ENCODE assay signal across 8 cellular contexts in the genomic region with DNA sequence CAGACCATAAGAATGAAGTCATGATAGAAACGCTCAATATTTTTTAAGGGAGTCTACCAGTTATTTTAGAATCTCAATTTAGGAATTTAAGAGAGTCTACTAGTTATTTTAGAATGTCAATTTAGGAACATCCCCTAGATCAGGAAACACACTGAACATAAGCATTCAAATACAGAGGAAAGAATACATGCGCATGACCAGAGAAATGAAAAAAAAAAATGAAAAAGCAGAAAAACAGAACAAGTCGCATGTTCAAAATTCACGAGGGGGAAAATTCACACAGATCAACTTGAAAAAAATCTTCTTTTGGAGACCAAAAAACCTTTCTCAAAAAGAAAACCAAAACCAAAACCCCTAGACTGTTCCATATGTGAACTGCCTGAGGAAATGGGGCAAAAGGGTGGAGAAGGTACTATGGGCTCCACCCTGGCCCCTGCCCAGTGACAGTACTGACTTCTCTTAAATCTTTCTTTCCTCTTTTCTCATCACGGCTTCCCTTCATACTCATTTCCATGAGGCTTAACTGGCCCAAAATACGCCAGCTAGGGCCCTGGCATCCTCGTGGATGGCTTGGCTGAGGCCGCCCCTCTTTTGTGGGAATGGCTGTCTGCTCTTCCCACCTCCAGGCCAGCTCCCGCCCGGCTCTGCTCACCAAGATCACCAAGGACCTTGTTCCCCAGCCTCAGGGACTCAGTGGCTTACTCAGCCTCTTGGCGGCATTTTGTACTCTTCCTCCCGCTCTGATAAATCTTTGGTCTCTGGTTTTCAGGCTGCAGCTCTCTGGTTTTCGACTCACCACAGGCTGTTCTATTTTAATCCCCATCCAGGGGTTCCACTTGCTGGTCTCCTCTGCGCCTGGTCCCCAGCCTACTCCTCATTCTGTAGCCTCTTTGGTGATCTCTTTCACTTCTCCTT. TPM values are rescaled to one million over a fixed set of nuclear protein-coding genes. Genes with fewer than 3 reads are reported as not detected.
DNase-seq lines count a peak whose midpoint lies in the region; ATAC-seq, FAIRE-seq and TF ChIP-seq lines count a peak whose summit lies in the region.

No MANE protein-coding gene starts in this region.

- no peaks in the 10 kb centered on the region for H3K9me3 Mint-ChIP-seq in activated T-cell treated with anti-CD3 and anti-CD28 coated beads, Interleukin-2, amount 50 U/mL, for 72 hours

- H3K9me3 ChIP-seq in A673 (ENCODE audit: low read depth, low read length, poor library complexity, severe bottlenecking) (no peaks in the 10 kb centered on the region), mesenchymal stem cell (ENCODE audit: control insufficient read depth, low read length) (no peaks in the 10 kb centered on the region), vagina (no peaks in the 10 kb centered on the region)

- no peak overlapping the region for H2BK120ac ChIP-seq in mesenchymal stem cell (ENCODE audit: low read depth, low read length)

- H4K8ac ChIP-seq in mesenchymal stem cell (ENCODE audit: low read length) = peak overlapping the region; percentile 68

- H3K4ac ChIP-seq in mesenchymal stem cell (ENCODE audit: low read depth in 1 of 2, low read length in 2 of 2) = peak overlapping the region in 1 of 2 experiments; percentile 46

- FAIRE-seq in H54 (lab: Jason Lieb, UNC) = no peak

- WGBS in mesenchymal stem cell = 94% methylated on average over 11 of the region's 14 CpGs

- H3K14ac ChIP-seq in mesenchymal stem cell (ENCODE audit: low read length in 2 of 2) = no peak overlapping the region

- H3K9ac ChIP-seq in mesenchymal stem cell (ENCODE audit: low read length) = peak overlapping the region; percentile 67

- ATAC-seq in GM19043 (IDR thresholded peaks at IDR 0.05; ENCODE audit: low read depth, unreplicated experiment) (peak; percentile 46), HG03139 (IDR thresholded peaks at IDR 0.05; ENCODE audit: unreplicated experiment) (peak; percentile 46)
- peak; percentile 67 to 73 for ATAC-seq in activated T-cell treated with anti-CD3 and anti-CD28 coated beads, Interleukin-2, amount 50 U/mL, for 72 hours (replicated peaks in 1 of 2)

- no peaks in the 10 kb centered on the region for H3K27me3 ChIP-seq in A673 (replicated peaks; ENCODE audit: insufficient read depth, low read depth, low read length, poor library complexity)
- no peaks in the 10 kb centered on the region for H3K27me3 ChIP-seq in mesenchymal stem cell (ENCODE audit: control insufficient read depth in 1 of 2, insufficient read depth in 1 of 2, low read length in 2 of 2)
- no peaks in the 10 kb centered on the region for H3K27me3 ChIP-seq in vagina

- no peak overlapping the region for H2AFZ ChIP-seq in mesenchymal stem cell (ENCODE audit: low read depth, low read length)

- no peak overlapping the region for H3K4me2 ChIP-seq in mesenchymal stem cell (ENCODE audit: low read length, poor library complexity, severe bottlenecking)

- POLR2A ChIA-PET in A673 (lab: Charles Lee; ENCODE audit: low non-redundant PET) = interaction anchor here (0.6 kb wide), 1 partner anchor 744 kb away, joined by 3 read pairs; no protein-coding TSS in a partner anchor

- peaks cover 30% of the 10 kb centered on the region for H3K79me1 ChIP-seq in mesenchymal stem cell (replicated peaks; ENCODE audit: low read length, poor library complexity, severe bottlenecking)

- H3K36me3 ChIP-seq in A673 (ENCODE audit: insufficient read depth, low read length, poor library complexity, severe bottlenecking) = no peaks in the 10 kb centered on the region
- H3K36me3 ChIP-seq in mesenchymal stem cell (ENCODE audit: control insufficient read depth in 1 of 2, insufficient read depth in 2 of 2, low read depth in 1 of 2, low read length in 2 of 2) = peaks cover 0 to 3% of the 10 kb centered on the region in 2 experiments
- no peaks in the 10 kb centered on the region for H3K36me3 ChIP-seq in vagina

- DNase-seq in A673 (ENCODE audit: low spot score) (no peak), mesenchymal stem cell (peak; percentile 25), HK-2 (ENCODE audit: unreplicated experiment) (no peak), vagina (ENCODE audit: extremely low spot score in 2 of 2) (no peak), H54 (ENCODE audit: insufficient read length, low spot score) (no peak)
- DNase-seq in activated T-cell treated with anti-CD3 and anti-CD28 coated beads, Interleukin-2, amount 50 U/mL, for 72 hours = no peak

- intact Hi-C loops in A673 (cut with micrococcal nuclease; ENCODE audit: unreplicated experiment) (no loop called here), vagina (cut with DNase I) (no loop called here)

- peak overlapping the region; percentile 87 to 90 for H3K4me3 Mint-ChIP-seq in activated T-cell treated with anti-CD3 and anti-CD28 coated beads, Interleukin-2, amount 50 U/mL, for 72 hours

- H3K18ac ChIP-seq in mesenchymal stem cell (ENCODE audit: low read depth in 1 of 2, low read length in 2 of 2) = peak overlapping the region in 1 of 2 experiments; percentile 0

- peaks cover 21% of the 10 kb centered on the region for H3K4me1 ChIP-seq in A673 (ENCODE audit: insufficient read depth, low read length, poor library complexity, severe bottlenecking)
- peaks cover 1% of the 10 kb centered on the region for H3K4me1 ChIP-seq in mesenchymal stem cell (ENCODE audit: control insufficient read depth, insufficient read depth, low read depth, low read length)
- H3K4me1 ChIP-seq in vagina = peaks cover 5% of the 10 kb centered on the region

- no peak overlapping the region for H2BK15ac ChIP-seq in mesenchymal stem cell (ENCODE audit: low read depth, poor library complexity, severe bottlenecking)

- H3K23ac ChIP-seq in mesenchymal stem cell (ENCODE audit: low read length in 2 of 2) = no peak overlapping the region

- TF ChIP-seq CTCF in A673 (conservative IDR thresholded peaks at IDR 0.05; ENCODE audit: low read depth, low read length) = no peak
- TF ChIP-seq CTCF in vagina (IDR thresholded peaks at IDR 0.05) = no peak

- H3K36me3 Mint-ChIP-seq in activated T-cell treated with anti-CD3 and anti-CD28 coated beads, Interleukin-2, amount 50 U/mL, for 72 hours (ENCODE audit: insufficient read depth in 2 of 2) = peaks cover 2 to 9% of the 10 kb centered on the region in 2 donors

- no peak overlapping the region for H3K4me3 ChIP-seq in A673 (ENCODE audit: low read depth, low read length, poor library complexity, severe bottlenecking)
- peak overlapping the region in 1 of 2 experiments; percentile 53 for H3K4me3 ChIP-seq in mesenchymal stem cell (ENCODE audit: insufficient read depth in 1 of 2, low read depth in 1 of 2, low read length in 2 of 2)
- no peak overlapping the region for H3K4me3 ChIP-seq in vagina

- H3K27ac ChIP-seq in A673 (ENCODE audit: low read depth, low read length, poor library complexity, severe bottlenecking) (peak overlapping the region; percentile 16), mesenchymal stem cell (ENCODE audit: low read length, poor library complexity, severe bottlenecking) (no peak overlapping the region), vagina (no peak overlapping the region)

- no peak overlapping the region for H2AK5ac ChIP-seq in mesenchymal stem cell (ENCODE audit: low read length, severe bottlenecking)

- CTCF ChIA-PET in A673 (lab: Charles Lee) = no interaction called here

- H2BK5ac ChIP-seq in mesenchymal stem cell (ENCODE audit: low read depth, low read length, poor library complexity, severe bottlenecking) = no peak overlapping the region

- peak overlapping the region; percentile 90 for H3K27ac Mint-ChIP-seq in activated T-cell treated with anti-CD3 and anti-CD28 coated beads, Interleukin-2, amount 50 U/mL, for 72 hours

- BruUV-seq in A673 (replicated peaks; lab: Mats Ljungman, UMichigan) = no TSS peak

- H3K27me3 Mint-ChIP-seq in activated T-cell treated with anti-CD3 and anti-CD28 coated beads, Interleukin-2, amount 50 U/mL, for 72 hours (ENCODE audit: low read depth) = no peaks in the 10 kb centered on the region

- TF ChIP-seq POLR2A in vagina (IDR thresholded peaks at IDR 0.05) (no peak), H54 (IDR thresholded peaks at IDR 0.05; ENCODE audit: low read depth, low read length) (no peak)

- H2BK12ac ChIP-seq in mesenchymal stem cell (ENCODE audit: low read length in 2 of 2) = no peak overlapping the region

- peaks cover 71% of the 10 kb centered on the region for H3K4me1 Mint-ChIP-seq in activated T-cell treated with anti-CD3 and anti-CD28 coated beads, Interleukin-2, amount 50 U/mL, for 72 hours (ENCODE audit: low read depth)

- H4K91ac ChIP-seq in mesenchymal stem cell (ENCODE audit: low read length) = peak overlapping the region; percentile 72

RNA-seq across cellular contexts. Expression of gene ZBTB2, which starts 11.2 kb away (rescaled TPM):
- total RNA-seq in A673 (2021) = 19.7 and 24.0 TPM in 2 replicates
- 10 to 100 TPM; 24.3 to 27.7 TPM for total RNA-seq in activated T-cell treated with anti-CD3 and anti-CD28 coated beads, Interleukin-2, amount 50 U/mL, for 72 hours
- 18.4 TPM for polyA plus RNA-seq in mesenchymal stem cell (2013, experiment 1 of 2)
- polyA plus RNA-seq in mesenchymal stem cell (2013, experiment 2 of 2) = 18.0 TPM
- 15.0 TPM for total RNA-seq in vagina
